22 cellular contexts compared by ENCODE assay signal in genomic region chr10:44373341-44373995, GRCh38. TPM values are rescaled to one million over a fixed set of nuclear protein-coding genes. Genes with fewer than 3 reads are reported as not detected.
"Had no signal": no experiment of that assay in that cellular context is flagged by ENCODE, and none has a peak within 500 bp of the region (broad histone marks: within the 10 kb centered on the region; RNA-seq: fewer than 3 reads in every experiment).

No MANE protein-coding gene starts in this region.

- H2AFZ ChIP-seq: parathyroid adenoma had no signal

- H3K9ac ChIP-seq: parathyroid adenoma had no signal

- H3K9me3 ChIP-seq: neutrophil, prostate gland, right atrium auricular region, thoracic aorta, tibial nerve, upper lobe of right lung, uterus had no signal

- H3K27ac Mint-ChIP-seq: naive thymus-derived CD4-positive, alpha-beta T cell; stimulated activated effector memory CD8-positive, alpha-beta T cell treated with anti-CD3 and anti-CD28 coated beads, Interleukin-12 subunit alpha, Interleukin-12 subunit beta, amount 100 ng/mL, for 72 hours had no signal

- H3K36me3 ChIP-seq: neutrophil, prostate gland, upper lobe of right lung, uterus had no signal

- H3K36me3 Mint-ChIP-seq: naive thymus-derived CD4-positive, alpha-beta T cell; stimulated activated effector memory CD8-positive, alpha-beta T cell treated with anti-CD3 and anti-CD28 coated beads, Interleukin-12 subunit alpha, Interleukin-12 subunit beta, amount 100 ng/mL, for 72 hours had no signal

- H3K4me1 Mint-ChIP-seq: naive thymus-derived CD4-positive, alpha-beta T cell; stimulated activated effector memory CD8-positive, alpha-beta T cell treated with anti-CD3 and anti-CD28 coated beads, Interleukin-12 subunit alpha, Interleukin-12 subunit beta, amount 100 ng/mL, for 72 hours had no signal

- H3K4me2 ChIP-seq: smooth muscle cell had no signal

- H3K27me3 ChIP-seq: neutrophil, right atrium auricular region, tibial nerve, upper lobe of right lung, uterus had no signal

- H3K4me3 ChIP-seq: dorsolateral prefrontal cortex, prostate gland, right atrium auricular region, smooth muscle cell, thoracic aorta, tibial nerve, upper lobe of right lung, uterus had no signal

- H3K27ac ChIP-seq: dorsolateral prefrontal cortex, neutrophil, parathyroid adenoma, prostate gland, right atrium auricular region, thoracic aorta, tibial nerve, upper lobe of right lung, uterus had no signal

- H3K9me3 Mint-ChIP-seq: naive thymus-derived CD4-positive, alpha-beta T cell; stimulated activated effector memory CD8-positive, alpha-beta T cell treated with anti-CD3 and anti-CD28 coated beads, Interleukin-12 subunit alpha, Interleukin-12 subunit beta, amount 100 ng/mL, for 72 hours had no signal

- H3K4me3 Mint-ChIP-seq: naive thymus-derived CD4-positive, alpha-beta T cell; stimulated activated effector memory CD8-positive, alpha-beta T cell treated with anti-CD3 and anti-CD28 coated beads, Interleukin-12 subunit alpha, Interleukin-12 subunit beta, amount 100 ng/mL, for 72 hours had no signal

- DNase-seq: cerebellar nuclear complex; dorsolateral prefrontal cortex; effector CD4-positive, alpha-beta T cell; head of caudate nucleus; mesendoderm; midbrain; naive thymus-derived CD4-positive, alpha-beta T cell; stimulated activated CD4-positive, alpha-beta T cell treated with anti-CD3 and anti-CD28 coated beads, Interleukin-2, amount 100 ng/mL, for 24 hours; stimulated activated CD4-positive, alpha-beta T cell treated with anti-CD3 and anti-CD28 coated beads, Interleukin-4, amount 100 ng/mL, for 24 hours; stimulated activated naive CD4-positive, alpha-beta T cell treated with Interleukin-2 at 50 U/mL for 16 hours; upper lobe of right lung; uterus had no signal

- H3K4me1 ChIP-seq: prostate gland, right atrium auricular region, tibial nerve, upper lobe of right lung, uterus had no signal

- ATAC-seq: left lobe of liver; naive thymus-derived CD4-positive, alpha-beta T cell; upper lobe of right lung had no signal

RNA-seq across cellular contexts. Expression of gene CXCL12, which starts 11.4 kb away (rescaled TPM):
- total RNA-seq: naive thymus-derived CD4-positive, alpha-beta T cell had no signal
- polyA plus RNA-seq: keratinocyte; naive thymus-derived CD4-positive, alpha-beta T cell had no signal
